In the genomic region with DNA sequence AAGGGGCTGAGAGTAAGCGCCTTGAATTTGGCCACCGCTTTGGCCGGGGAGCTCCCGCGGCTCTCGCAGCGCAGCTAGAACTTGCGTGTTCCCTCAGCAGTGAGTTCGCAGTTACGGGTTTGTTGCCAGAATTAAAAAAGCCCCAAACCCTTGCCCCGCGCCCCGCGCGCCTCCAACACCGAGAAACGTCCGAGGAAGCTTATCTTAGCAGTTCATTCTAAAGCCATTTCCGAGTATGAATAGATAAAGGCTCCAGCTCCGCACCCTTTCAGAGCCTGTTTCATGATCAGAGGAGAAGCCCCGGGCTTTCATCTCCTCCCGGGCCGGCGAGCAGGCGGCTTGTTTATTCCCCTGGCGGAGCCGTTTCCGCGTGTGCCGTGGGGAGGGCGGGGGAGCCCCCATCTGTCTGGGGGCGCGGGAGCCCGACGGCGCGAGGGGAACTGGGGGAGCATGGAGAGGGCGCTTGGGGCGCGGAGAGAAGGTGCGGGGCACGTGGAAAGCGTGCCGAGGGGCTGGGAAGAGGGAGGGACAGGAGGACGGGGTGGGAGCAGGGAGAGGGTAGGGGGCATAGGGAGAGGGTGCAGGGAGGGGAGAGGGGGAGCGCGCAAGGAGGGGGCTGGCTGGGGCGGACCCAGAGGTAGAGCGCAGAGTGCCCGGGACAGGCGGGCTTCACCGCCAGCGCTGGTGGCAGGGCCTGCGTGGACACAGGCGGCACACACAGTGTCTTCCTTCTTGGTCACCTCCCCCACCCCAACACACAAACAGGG, we compare ENCODE assay signal across 10 cellular contexts. TPM values are rescaled to one million over a fixed set of nuclear protein-coding genes. Genes with fewer than 3 reads are reported as not detected.
DNase-seq lines count a peak whose midpoint lies in the region; ATAC-seq, FAIRE-seq and TF ChIP-seq lines count a peak whose summit lies in the region.
"Had no signal": no experiment of that assay in that cellular context is flagged by ENCODE, and none has a peak within 500 bp of the region (broad histone marks: within the 10 kb centered on the region; RNA-seq: fewer than 3 reads in every experiment).

No MANE protein-coding gene starts in this region.

- no peak overlapping the region for H2AFZ ChIP-seq in keratinocyte (ENCODE audit: control insufficient read depth, low read length)

- no peak overlapping the region for H3K9ac ChIP-seq in keratinocyte (ENCODE audit: control insufficient read depth, extremely low read depth, insufficient read depth, low read length)

- H3K4me1 Mint-ChIP-seq in activated CD8-positive, alpha-beta T cell treated with anti-CD3 and anti-CD28 coated beads for 36 hours (ENCODE audit: low read depth): peaks cover 19% of the 10 kb centered on the region
- H3K4me1 Mint-ChIP-seq in activated CD8-positive, alpha-beta T cell treated with anti-CD3 and anti-CD28 coated beads, Interleukin-2, amount 10 ng/mL, durations not matched to agents 7 days and 5 days (ENCODE audit: low read depth): peaks cover 11% of the 10 kb centered on the region
- peaks cover 31 to 46% (median 33%) of the 10 kb centered on the region in 3 donors for H3K4me1 Mint-ChIP-seq in T-cell
- H3K4me1 Mint-ChIP-seq in stimulated activated naive CD8-positive, alpha-beta T cell treated with anti-CD3 and anti-CD28 coated beads, Interleukin-15, amount 100 ng/mL, for 72 hours: peaks cover 40% of the 10 kb centered on the region

- FAIRE-seq in keratinocyte (lab: Jason Lieb, UNC): no peak

- H4K20me1 ChIP-seq in keratinocyte (ENCODE audit: control insufficient read depth, extremely low read depth, insufficient read depth, low read length): no peaks in the 10 kb centered on the region

- peak; percentile 17 for ATAC-seq in activated CD8-positive, alpha-beta T cell treated with anti-CD3 and anti-CD28 coated beads for 36 hours
- ATAC-seq in activated CD8-positive, alpha-beta T cell treated with anti-CD3 and anti-CD28 coated beads, Interleukin-2, amount 10 ng/mL, durations not matched to agents 7 days and 5 days: no peak
- ATAC-seq in T-cell (replicated peaks in 1 of 4): peak; percentile 22 to 60 (median 38)
- ATAC-seq in stimulated activated naive CD8-positive, alpha-beta T cell treated with anti-CD3 and anti-CD28 coated beads, Interleukin-15, amount 100 ng/mL, for 72 hours: peak; percentile 47

- no peaks in the 10 kb centered on the region for H3K79me2 ChIP-seq in keratinocyte (ENCODE audit: control insufficient read depth, insufficient read depth, low read length)

- CTCF ChIA-PET in activated CD8-positive, alpha-beta T cell treated with anti-CD3 and anti-CD28 coated beads for 36 hours (lab: Charles Lee): no interaction called here
- CTCF ChIA-PET in activated CD8-positive, alpha-beta T cell treated with anti-CD3 and anti-CD28 coated beads, Interleukin-2, amount 10 ng/mL, durations not matched to agents 7 days and 5 days (lab: Charles Lee): interaction anchor here (1.0 kb wide), 1 partner anchor 647 kb away, joined by 3 read pairs; no protein-coding TSS in a partner anchor
- CTCF ChIA-PET in T-cell (lab: Charles Lee): no interaction called here

- dilution Hi-C loops in keratinocyte (cut with MboI; ENCODE audit: extremely low pct_ligation_motif_present, low sequenced_read_pairs): no loop called here

- H3K9me1 ChIP-seq in keratinocyte (ENCODE audit: control insufficient read depth, extremely low read depth, insufficient read depth, low read length): no peaks in the 10 kb centered on the region

- no peak for DNase-seq in activated CD8-positive, alpha-beta T cell treated with anti-CD3 and anti-CD28 coated beads for 36 hours
- no peak for DNase-seq in activated CD8-positive, alpha-beta T cell treated with anti-CD3 and anti-CD28 coated beads, Interleukin-2, amount 10 ng/mL, durations not matched to agents 7 days and 5 days
- DNase-seq in T-cell (peak in 1 of 34 experiments; percentile 3), keratinocyte (ENCODE audit: low read depth, low spot score) (no peak), dedifferentiated amniotic fluid mesenchymal stem cell (ENCODE audit: extremely low spot score) (no peak), MV-4-11 (lab: John Stamatoyannopoulos, UW) (no peak), COR-L47 (lab: John Stamatoyannopoulos, UW) (no peak)
- no peak for DNase-seq in stimulated activated naive CD8-positive, alpha-beta T cell treated with anti-CD3 and anti-CD28 coated beads, Interleukin-15, amount 100 ng/mL, for 72 hours

- H3K27ac ChIP-seq in keratinocyte (ENCODE audit: control insufficient read depth, insufficient read depth, low read length): no peak overlapping the region
- H3K27ac ChIP-seq: vagina had no signal

- H3K4me3 ChIP-seq in keratinocyte (ENCODE audit: control insufficient read depth in 2 of 3, extremely low read depth in 1 of 3, insufficient read depth in 2 of 3, low read depth in 1 of 3, low read length in 3 of 3): peak overlapping the region in 1 of 3 experiments; percentile 4

- POLR2A ChIA-PET in activated CD8-positive, alpha-beta T cell treated with anti-CD3 and anti-CD28 coated beads for 36 hours (lab: Charles Lee): no interaction called here
- POLR2A ChIA-PET in activated CD8-positive, alpha-beta T cell treated with anti-CD3 and anti-CD28 coated beads, Interleukin-2, amount 10 ng/mL, durations not matched to agents 7 days and 5 days (lab: Charles Lee): no interaction called here
- POLR2A ChIA-PET in T-cell (lab: Charles Lee): no interaction called here

- no peak overlapping the region for H3K27ac Mint-ChIP-seq in activated CD8-positive, alpha-beta T cell treated with anti-CD3 and anti-CD28 coated beads for 36 hours
- no peak overlapping the region for H3K27ac Mint-ChIP-seq in activated CD8-positive, alpha-beta T cell treated with anti-CD3 and anti-CD28 coated beads, Interleukin-2, amount 10 ng/mL, durations not matched to agents 7 days and 5 days
- H3K27ac Mint-ChIP-seq in T-cell: no peak overlapping the region
- H3K27ac Mint-ChIP-seq in stimulated activated naive CD8-positive, alpha-beta T cell treated with anti-CD3 and anti-CD28 coated beads, Interleukin-15, amount 100 ng/mL, for 72 hours: peak overlapping the region in 1 of 2 donors; percentile 68
- H3K27ac Mint-ChIP-seq: dendritic cell treated with granulocyte-macrophage colony-stimulating factor and Interleukin-4, amounts not matched to agents 40 ng/mL and 50 ng/mL, for 4 days had no signal

- H3K9me3 ChIP-seq in keratinocyte (ENCODE audit: control insufficient read depth, low read depth, low read length): no peaks in the 10 kb centered on the region
- H3K9me3 ChIP-seq: vagina had no signal

- no peak overlapping the region for H3K4me3 Mint-ChIP-seq in activated CD8-positive, alpha-beta T cell treated with anti-CD3 and anti-CD28 coated beads for 36 hours
- no peak overlapping the region for H3K4me3 Mint-ChIP-seq in activated CD8-positive, alpha-beta T cell treated with anti-CD3 and anti-CD28 coated beads, Interleukin-2, amount 10 ng/mL, durations not matched to agents 7 days and 5 days
- peak overlapping the region; percentile 43 to 68 (median 51) for H3K4me3 Mint-ChIP-seq in T-cell
- H3K4me3 Mint-ChIP-seq in stimulated activated naive CD8-positive, alpha-beta T cell treated with anti-CD3 and anti-CD28 coated beads, Interleukin-15, amount 100 ng/mL, for 72 hours: peak overlapping the region; percentile 46 to 68
- H3K4me3 Mint-ChIP-seq: dendritic cell treated with granulocyte-macrophage colony-stimulating factor and Interleukin-4, amounts not matched to agents 40 ng/mL and 50 ng/mL, for 4 days had no signal

- intact Hi-C loops in activated CD8-positive, alpha-beta T cell treated with anti-CD3 and anti-CD28 coated beads for 36 hours (cut with micrococcal nuclease): no loop called here

- H3K36me3 Mint-ChIP-seq in activated CD8-positive, alpha-beta T cell treated with anti-CD3 and anti-CD28 coated beads for 36 hours (ENCODE audit: low read depth): no peaks in the 10 kb centered on the region
- H3K36me3 Mint-ChIP-seq in activated CD8-positive, alpha-beta T cell treated with anti-CD3 and anti-CD28 coated beads, Interleukin-2, amount 10 ng/mL, durations not matched to agents 7 days and 5 days (ENCODE audit: low read depth): no peaks in the 10 kb centered on the region
- no peaks in the 10 kb centered on the region for H3K36me3 Mint-ChIP-seq in T-cell

- H3K4me1 ChIP-seq in keratinocyte (ENCODE audit: control insufficient read depth, extremely low read depth, insufficient read depth, low read length): no peaks in the 10 kb centered on the region

- H3K4me2 ChIP-seq in keratinocyte (ENCODE audit: control insufficient read depth, extremely low read depth, insufficient read depth, low read depth, low read length): peak overlapping the region; percentile 35

- no peak for TF ChIP-seq CTCF in activated CD8-positive, alpha-beta T cell treated with anti-CD3 and anti-CD28 coated beads for 36 hours (IDR thresholded peaks at IDR 0.05)
- TF ChIP-seq CTCF in keratinocyte (optimal IDR thresholded peaks at IDR 0.05 in 1 of 3, IDR thresholded peaks at IDR 0.05 in 1 of 3, conservative IDR thresholded peaks at IDR 0.05 in 1 of 3; ENCODE audit: extremely low read depth in 1 of 3, insufficient read depth in 2 of 3, low read length in 3 of 3): no peak

- no peaks in the 10 kb centered on the region for H3K9me3 Mint-ChIP-seq in activated CD8-positive, alpha-beta T cell treated with anti-CD3 and anti-CD28 coated beads for 36 hours
- no peaks in the 10 kb centered on the region for H3K9me3 Mint-ChIP-seq in activated CD8-positive, alpha-beta T cell treated with anti-CD3 and anti-CD28 coated beads, Interleukin-2, amount 10 ng/mL, durations not matched to agents 7 days and 5 days (ENCODE audit: insufficient read depth)
- no peaks in the 10 kb centered on the region for H3K9me3 Mint-ChIP-seq in T-cell
- H3K9me3 Mint-ChIP-seq in stimulated activated naive CD8-positive, alpha-beta T cell treated with anti-CD3 and anti-CD28 coated beads, Interleukin-15, amount 100 ng/mL, for 72 hours: no peaks in the 10 kb centered on the region
- H3K9me3 Mint-ChIP-seq: dendritic cell treated with granulocyte-macrophage colony-stimulating factor and Interleukin-4, amounts not matched to agents 40 ng/mL and 50 ng/mL, for 4 days had no signal

- H3K36me3 ChIP-seq in keratinocyte (ENCODE audit: control insufficient read depth in 2 of 2, extremely low read depth in 1 of 2, insufficient read depth in 2 of 2, low read length in 2 of 2): no peaks in the 10 kb centered on the region
- H3K36me3 ChIP-seq: vagina had no signal

- H3K27me3 ChIP-seq in keratinocyte (ENCODE audit: control insufficient read depth, extremely low read depth, insufficient read depth, low read length): peaks cover 31% of the 10 kb centered on the region

- H3K27me3 Mint-ChIP-seq in activated CD8-positive, alpha-beta T cell treated with anti-CD3 and anti-CD28 coated beads for 36 hours: peaks cover 67% of the 10 kb centered on the region
- peaks cover 58% of the 10 kb centered on the region for H3K27me3 Mint-ChIP-seq in activated CD8-positive, alpha-beta T cell treated with anti-CD3 and anti-CD28 coated beads, Interleukin-2, amount 10 ng/mL, durations not matched to agents 7 days and 5 days (ENCODE audit: low read depth)
- H3K27me3 Mint-ChIP-seq in T-cell: peaks cover 67 to 81% of the 10 kb centered on the region in 2 donors
- peaks cover 92% of the 10 kb centered on the region for H3K27me3 Mint-ChIP-seq in stimulated activated naive CD8-positive, alpha-beta T cell treated with anti-CD3 and anti-CD28 coated beads, Interleukin-15, amount 100 ng/mL, for 72 hours

RNA-seq across cellular contexts. Expression of gene TBX4, which starts 9.9 kb away (rescaled TPM):
- total RNA-seq in activated CD8-positive, alpha-beta T cell treated with anti-CD3 and anti-CD28 coated beads for 36 hours: not detected
- not detected for total RNA-seq in activated CD8-positive, alpha-beta T cell treated with anti-CD3 and anti-CD28 coated beads, Interleukin-2, amount 10 ng/mL, durations not matched to agents 7 days and 5 days
- total RNA-seq in T-cell: not detected
- 0.04 TPM in 1 of 3 replicates, not detected in the others for polyA plus RNA-seq in keratinocyte
- polyA plus RNA-seq in keratinocyte (2011; ENCODE audit: low read depth): not detected
- not detected in 2 replicates for polyA plus RNA-seq in keratinocyte (2011; cell fraction: cytosol; rRNA removed)
- 0.10 and 0.39 TPM in 2 replicates for polyA plus RNA-seq in keratinocyte (2011; cell fraction: nucleus; rRNA removed)
- polyA plus RNA-seq in keratinocyte (2012; ENCODE audit: low replicate concordance): not detected in 2 replicates
- polyA minus RNA-seq in keratinocyte: 0.33 TPM in 1 of 3 replicates, not detected in the others
- polyA minus RNA-seq in keratinocyte (2011; cell fraction: cytosol; rRNA and poly(A)+ RNA removed): not detected
- not detected in 2 replicates for polyA minus RNA-seq in keratinocyte (2011; cell fraction: nucleus; rRNA and poly(A)+ RNA removed)
- total RNA-seq: vagina had no signal

Comparison
In these comparisons a context has a peak if more than half of its experiments do, and no peak if none do; other contexts are left out.
1. H3K4me3 Mint-ChIP-seq: peak in T-cell (3 of 3) and stimulated activated naive CD8-positive, alpha-beta T cell treated with anti-CD3 and anti-CD28 coated beads, Interleukin-15, amount 100 ng/mL, for 72 hours (2 of 2); none in activated CD8-positive, alpha-beta T cell treated with anti-CD3 and anti-CD28 coated beads for 36 hours (single experiment) and activated CD8-positive, alpha-beta T cell treated with anti-CD3 and anti-CD28 coated beads, Interleukin-2, amount 10 ng/mL, durations not matched to agents 7 days and 5 days (single experiment).